Comparison of ENCODE assay signal across 9 cellular contexts in genomic region chr5:131270809-131271208, GRCh38. TPM values are rescaled to one million over a fixed set of nuclear protein-coding genes. Genes with fewer than 3 reads are reported as not detected.
DNase-seq lines count a peak whose midpoint lies in the region; ATAC-seq and TF ChIP-seq lines count a peak whose summit lies in the region.
"Had no signal": no experiment of that assay in that cellular context is flagged by ENCODE, and none has a peak within 500 bp of the region (broad histone marks: within the 10 kb centered on the region; RNA-seq: fewer than 3 reads in every experiment).

No MANE protein-coding gene starts in this region.

- no peak overlapping the region for H3K4me3 ChIP-seq in DND-41 (ENCODE audit: low read depth in 1 of 2, low read length in 2 of 2)

- peaks cover 65% of the 10 kb centered on the region for H3K4me1 ChIP-seq in DND-41 (ENCODE audit: insufficient read depth, low read length)

- POLR2A ChIA-PET in activated naive CD8-positive, alpha-beta T cell treated with anti-CD3 and anti-CD28 coated beads, Interleukin-2, amount 10 ng/mL, durations not matched to agents 7 days and 5 days (lab: Charles Lee), result interaction anchor here (0.6 to 1.6 kb wide), 7 partner anchors 10 to 143 kb away, joined by 3 to 9 read pairs (median 4); partner anchors contain the start of gene HINT1
- POLR2A ChIA-PET in GM10248 (lab: Yijun Ruan, JAX), result interaction anchor here (0.6 to 0.7 kb wide), 2 partner anchors 19 to 56 kb away, joined by 4 to 6 read pairs; no protein-coding TSS in a partner anchor

- H3K4me3 Mint-ChIP-seq in IgD-negative memory B cell, result peak overlapping the region; percentile 44 to 90 (median 80)
- peak overlapping the region; percentile 82 for H3K4me3 Mint-ChIP-seq in activated naive CD8-positive, alpha-beta T cell treated with anti-CD3 and anti-CD28 coated beads, Interleukin-2, amount 10 ng/mL, durations not matched to agents 7 days and 5 days
- H3K4me3 Mint-ChIP-seq in naive B cell, result peak overlapping the region in 7 of 8 donors; percentile 16 to 83 (median 55)

- CTCF ChIA-PET in GM10248 (lab: Yijun Ruan, JAX), result interaction anchor here (0.7 to 1.4 kb wide), 2 partner anchors 20 to 111 kb away, joined by 3 read pairs; no protein-coding TSS in a partner anchor

- H3K27me3 Mint-ChIP-seq in IgD-negative memory B cell, result no peaks in the 10 kb centered on the region
- H3K27me3 Mint-ChIP-seq in activated naive CD8-positive, alpha-beta T cell treated with anti-CD3 and anti-CD28 coated beads, Interleukin-2, amount 10 ng/mL, durations not matched to agents 7 days and 5 days, result no peaks in the 10 kb centered on the region
- H3K27me3 Mint-ChIP-seq in naive B cell, result no peaks in the 10 kb centered on the region

- 0 out of 2 replicates have a peak, but pooled peaks cover 5% of the 10 kb centered on the region for H3K36me3 ChIP-seq in DND-41 (ENCODE audit: insufficient read depth, low read length)

- DNase-seq in DND-41 (no peak), naive B cell (no peak), NCI-H146 treated with DMSO at 0.1 percent for 48 hours (lab: John Stamatoyannopoulos, UW; ENCODE audit: unreplicated experiment) (no peak), GM10248 (ENCODE audit: extremely low spot score) (no peak)
- DNase-seq in activated naive CD8-positive, alpha-beta T cell treated with anti-CD3 and anti-CD28 coated beads, Interleukin-2, amount 10 ng/mL, durations not matched to agents 7 days and 5 days, result no peak
- DNase-seq: head of caudate nucleus had no signal

- H3K4me1 Mint-ChIP-seq in IgD-negative memory B cell (peaks cover 51 to 59% (median 55%) of the 10 kb centered on the region in 3 donors), naive B cell (peaks cover 47 to 88% (median 68%) of the 10 kb centered on the region in 3 donors)
- H3K4me1 Mint-ChIP-seq in activated naive CD8-positive, alpha-beta T cell treated with anti-CD3 and anti-CD28 coated beads, Interleukin-2, amount 10 ng/mL, durations not matched to agents 7 days and 5 days, result peaks cover 59% of the 10 kb centered on the region

- no peak for TF ChIP-seq CTCF in DND-41 (IDR thresholded peaks at IDR 0.05; ENCODE audit: borderline replicate concordance, extremely low read depth, low read length, poor library complexity, severe bottlenecking)
- TF ChIP-seq CTCF in GM10248 (IDR thresholded peaks at IDR 0.05; ENCODE audit: control extremely low read depth, extremely low read depth, low read depth, missing control alignments), result no peak

- no peaks in the 10 kb centered on the region for H3K27me3 ChIP-seq in DND-41 (ENCODE audit: insufficient read depth, low read length, poor library complexity)

- H3K27ac ChIP-seq in DND-41 (ENCODE audit: low read length), result no peak overlapping the region

- ATAC-seq in DND-41 (ENCODE audit: insufficient read depth, low read depth) (no peak), naive B cell (ENCODE audit: low read depth in 2 of 2) (no peak), GM21390 (IDR thresholded peaks at IDR 0.05; ENCODE audit: unreplicated experiment) (no peak), GM18868 (IDR thresholded peaks at IDR 0.05; ENCODE audit: unreplicated experiment) (no peak)
- ATAC-seq in activated naive CD8-positive, alpha-beta T cell treated with anti-CD3 and anti-CD28 coated beads, Interleukin-2, amount 10 ng/mL, durations not matched to agents 7 days and 5 days (ENCODE audit: low read depth), result no peak

- H3K4me2 ChIP-seq in DND-41 (ENCODE audit: insufficient read depth, low read length), result peak overlapping the region; percentile 15

- no peak overlapping the region for H2AFZ ChIP-seq in DND-41 (ENCODE audit: low read depth, low read length)

- no peak overlapping the region for H3K9ac ChIP-seq in DND-41 (ENCODE audit: low read depth, low read length)

- H3K9me3 ChIP-seq in DND-41 (ENCODE audit: insufficient read depth, low read length, severe bottlenecking), result no peaks in the 10 kb centered on the region

- H3K9me3 Mint-ChIP-seq in IgD-negative memory B cell (no peaks in the 10 kb centered on the region), naive B cell (no peaks in the 10 kb centered on the region)
- H3K9me3 Mint-ChIP-seq in activated naive CD8-positive, alpha-beta T cell treated with anti-CD3 and anti-CD28 coated beads, Interleukin-2, amount 10 ng/mL, durations not matched to agents 7 days and 5 days, result no peaks in the 10 kb centered on the region

- H4K20me1 ChIP-seq in DND-41 (ENCODE audit: insufficient read depth, low read length), result peaks cover 61% of the 10 kb centered on the region

- peaks cover 3% of the 10 kb centered on the region for H3K36me3 Mint-ChIP-seq in IgD-negative memory B cell
- peaks cover 30% of the 10 kb centered on the region for H3K36me3 Mint-ChIP-seq in activated naive CD8-positive, alpha-beta T cell treated with anti-CD3 and anti-CD28 coated beads, Interleukin-2, amount 10 ng/mL, durations not matched to agents 7 days and 5 days
- peaks cover 0 to 11% of the 10 kb centered on the region in 2 donors for H3K36me3 Mint-ChIP-seq in naive B cell

- peaks cover 99% of the 10 kb centered on the region for H3K79me2 ChIP-seq in DND-41 (ENCODE audit: insufficient read depth, low read length)

- peak overlapping the region; percentile 6 to 98 (median 95) for H3K27ac Mint-ChIP-seq in IgD-negative memory B cell
- peak overlapping the region; percentile 66 for H3K27ac Mint-ChIP-seq in activated naive CD8-positive, alpha-beta T cell treated with anti-CD3 and anti-CD28 coated beads, Interleukin-2, amount 10 ng/mL, durations not matched to agents 7 days and 5 days
- peak overlapping the region; percentile 1 to 84 (median 34) for H3K27ac Mint-ChIP-seq in naive B cell

RNA-seq across cellular contexts. Expression of gene CDC42SE2, which starts 7.0 kb away (rescaled TPM):
- polyA plus RNA-seq in IgD-negative memory B cell (248 TPM), naive B cell (ENCODE audit: low read depth in 6 of 6) (100 to 1,000 TPM; 168 to 314 (median 243) TPM)
- total RNA-seq in activated naive CD8-positive, alpha-beta T cell treated with anti-CD3 and anti-CD28 coated beads, Interleukin-2, amount 10 ng/mL, durations not matched to agents 7 days and 5 days, result 100 to 1,000 TPM; 193 to 199 TPM

Comparison
In these comparisons a context has a peak if more than half of its experiments do, and no peak if none do; other contexts are left out.
1. H3K27ac Mint-ChIP-seq: peak in every context shown above with its lines; median percentile 95 in IgD-negative memory B cell; 66 in activated naive CD8-positive, alpha-beta T cell treated with anti-CD3 and anti-CD28 coated beads, Interleukin-2, amount 10 ng/mL, durations not matched to agents 7 days and 5 days; 34 in naive B cell.